19 cellular contexts compared by ENCODE assay signal in genomic region chr9:129001504-129002325, GRCh38. TPM values are rescaled to one million over a fixed set of nuclear protein-coding genes. Genes with fewer than 3 reads are reported as not detected.
DNase-seq lines count a peak whose midpoint lies in the region; ATAC-seq, FAIRE-seq and TF ChIP-seq lines count a peak whose summit lies in the region.
"Had no signal": no experiment of that assay in that cellular context is flagged by ENCODE, and none has a peak within 500 bp of the region (broad histone marks: within the 10 kb centered on the region; RNA-seq: fewer than 3 reads in every experiment).

No MANE protein-coding gene starts in this region.

- peak overlapping the region; percentile 28 for H2BK15ac ChIP-seq in mesenchymal stem cell (ENCODE audit: low read depth, poor library complexity, severe bottlenecking)

- no peak overlapping the region for H3K18ac ChIP-seq in mesenchymal stem cell (ENCODE audit: low read depth in 1 of 2, low read length in 2 of 2)

- H2BK5ac ChIP-seq in mesenchymal stem cell (ENCODE audit: low read depth, low read length, poor library complexity, severe bottlenecking), result no peak overlapping the region

- H3K36me3 ChIP-seq in bronchial epithelial cell (ENCODE audit: control insufficient read depth, insufficient read depth, low read length), result peaks cover 46% of the 10 kb centered on the region
- peaks cover 82 to 83% of the 10 kb centered on the region in 2 experiments for H3K36me3 ChIP-seq in mesenchymal stem cell (ENCODE audit: control insufficient read depth in 1 of 2, insufficient read depth in 2 of 2, low read depth in 1 of 2, low read length in 2 of 2)

- no peak overlapping the region for H3K4ac ChIP-seq in mesenchymal stem cell (ENCODE audit: low read depth in 1 of 2, low read length in 2 of 2)

- no peak overlapping the region for H4K91ac ChIP-seq in mesenchymal stem cell (ENCODE audit: low read length)

- no peak overlapping the region for H3K4me3 Mint-ChIP-seq in activated naive CD8-positive, alpha-beta T cell treated with anti-CD3 and anti-CD28 coated beads, Interleukin-2, amount 10 ng/mL, durations not matched to agents 7 days and 5 days
- H3K4me3 Mint-ChIP-seq in activated naive CD8-positive, alpha-beta T cell treated with anti-CD3 and anti-CD28 coated beads for 36 hours, result no peak overlapping the region
- H3K4me3 Mint-ChIP-seq in stimulated activated naive CD8-positive, alpha-beta T cell treated with anti-CD3 and anti-CD28 coated beads, Interleukin-15, amount 100 ng/mL, for 72 hours, result no peak overlapping the region
- H3K4me3 Mint-ChIP-seq: T-cell had no signal

- peaks cover 14% of the 10 kb centered on the region for H3K36me3 Mint-ChIP-seq in activated naive CD8-positive, alpha-beta T cell treated with anti-CD3 and anti-CD28 coated beads, Interleukin-2, amount 10 ng/mL, durations not matched to agents 7 days and 5 days
- H3K36me3 Mint-ChIP-seq in activated naive CD8-positive, alpha-beta T cell treated with anti-CD3 and anti-CD28 coated beads for 36 hours, result peaks cover 15% of the 10 kb centered on the region

- peak overlapping the region; percentile 9 for H3K27ac Mint-ChIP-seq in activated naive CD8-positive, alpha-beta T cell treated with anti-CD3 and anti-CD28 coated beads, Interleukin-2, amount 10 ng/mL, durations not matched to agents 7 days and 5 days
- no peak overlapping the region for H3K27ac Mint-ChIP-seq in activated naive CD8-positive, alpha-beta T cell treated with anti-CD3 and anti-CD28 coated beads for 36 hours
- H3K27ac Mint-ChIP-seq in stimulated activated naive CD8-positive, alpha-beta T cell treated with anti-CD3 and anti-CD28 coated beads, Interleukin-15, amount 100 ng/mL, for 72 hours, result peak overlapping the region; percentile 61 to 79

- no peak overlapping the region for H3K4me2 ChIP-seq in mesenchymal stem cell (ENCODE audit: low read length, poor library complexity, severe bottlenecking)

- 98% methylated on average over 10 of the region's 10 CpGs for whole genome bisulfite sequencing in mesenchymal stem cell

- H3K4me1 Mint-ChIP-seq in activated naive CD8-positive, alpha-beta T cell treated with anti-CD3 and anti-CD28 coated beads, Interleukin-2, amount 10 ng/mL, durations not matched to agents 7 days and 5 days, result peaks cover 3% of the 10 kb centered on the region
- no peaks in the 10 kb centered on the region for H3K4me1 Mint-ChIP-seq in activated naive CD8-positive, alpha-beta T cell treated with anti-CD3 and anti-CD28 coated beads for 36 hours
- peaks cover 4% of the 10 kb centered on the region for H3K4me1 Mint-ChIP-seq in stimulated activated naive CD8-positive, alpha-beta T cell treated with anti-CD3 and anti-CD28 coated beads, Interleukin-15, amount 100 ng/mL, for 72 hours

- peaks cover 3% of the 10 kb centered on the region for H3K79me1 ChIP-seq in mesenchymal stem cell (replicated peaks; ENCODE audit: low read length, poor library complexity, severe bottlenecking)

- H3K9me3 Mint-ChIP-seq in activated naive CD8-positive, alpha-beta T cell treated with anti-CD3 and anti-CD28 coated beads, Interleukin-2, amount 10 ng/mL, durations not matched to agents 7 days and 5 days, result no peaks in the 10 kb centered on the region
- no peaks in the 10 kb centered on the region for H3K9me3 Mint-ChIP-seq in activated naive CD8-positive, alpha-beta T cell treated with anti-CD3 and anti-CD28 coated beads for 36 hours
- H3K9me3 Mint-ChIP-seq in stimulated activated naive CD8-positive, alpha-beta T cell treated with anti-CD3 and anti-CD28 coated beads, Interleukin-15, amount 100 ng/mL, for 72 hours, result no peaks in the 10 kb centered on the region
- H3K9me3 Mint-ChIP-seq: T-cell had no signal

- no peak overlapping the region for H2BK12ac ChIP-seq in mesenchymal stem cell (ENCODE audit: low read length in 2 of 2)

- DNase-seq in activated naive CD8-positive, alpha-beta T cell treated with anti-CD3 and anti-CD28 coated beads, Interleukin-2, amount 10 ng/mL, durations not matched to agents 7 days and 5 days, result no peak
- DNase-seq in activated naive CD8-positive, alpha-beta T cell treated with anti-CD3 and anti-CD28 coated beads for 36 hours, result no peak
- DNase-seq in bronchial epithelial cell (ENCODE audit: low read depth), result no peak
- no peak for DNase-seq in mesenchymal stem cell
- DNase-seq in stimulated activated naive CD8-positive, alpha-beta T cell treated with anti-CD3 and anti-CD28 coated beads, Interleukin-15, amount 100 ng/mL, for 72 hours, result no peak
- DNase-seq in dedifferentiated amniotic fluid mesenchymal stem cell (ENCODE audit: extremely low spot score), result no peak
- DNase-seq: activated CD4-positive, alpha-beta T cell treated with anti-CD3 and anti-CD28 coated beads for 4 hours; activated CD8-positive, alpha-beta memory T cell treated with anti-CD3 and anti-CD28 coated beads, Interleukin-2, amount 50 U/mL, for 4 hours; central memory CD4-positive, alpha-beta T cell; H7; NCI-H1694 treated with DMSO at 0.1 percent for 48 hours; NCI-H526 treated with DMSO at 0.1 percent for 48 hours; occipital lobe; SJCRH30; stimulated activated CD4-positive, alpha-beta T cell treated with anti-CD3 and anti-CD28 coated beads, Interleukin-1b, Interleukin-23, amount 100 ng/mL, for 48 hours; T-cell had no signal

- H3K9ac ChIP-seq in mesenchymal stem cell (ENCODE audit: low read length), result no peak overlapping the region

- no peak overlapping the region for H3K14ac ChIP-seq in mesenchymal stem cell (ENCODE audit: low read length in 2 of 2)

- no peak overlapping the region for H2AK5ac ChIP-seq in mesenchymal stem cell (ENCODE audit: low read length, severe bottlenecking)

- H3K4me1 ChIP-seq in mesenchymal stem cell (ENCODE audit: control insufficient read depth, insufficient read depth, low read depth, low read length), result peaks cover 2% of the 10 kb centered on the region
- H3K4me1 ChIP-seq: SJCRH30 had no signal

- no peaks in the 10 kb centered on the region for H3K27me3 ChIP-seq in bronchial epithelial cell (ENCODE audit: control insufficient read depth, insufficient read depth, low read length)
- no peaks in the 10 kb centered on the region for H3K27me3 ChIP-seq in mesenchymal stem cell (ENCODE audit: control insufficient read depth in 1 of 2, insufficient read depth in 1 of 2, low read length in 2 of 2)
- H3K27me3 ChIP-seq: SJCRH30 had no signal

- H3K9me3 ChIP-seq in mesenchymal stem cell (ENCODE audit: control insufficient read depth, low read length), result no peaks in the 10 kb centered on the region
- H3K9me3 ChIP-seq: SJCRH30 had no signal

- no peak overlapping the region for H3K27ac ChIP-seq in mesenchymal stem cell (ENCODE audit: low read length, poor library complexity, severe bottlenecking)
- H3K27ac ChIP-seq: SJCRH30 had no signal

- no peak overlapping the region for H3K23ac ChIP-seq in mesenchymal stem cell (ENCODE audit: low read length in 2 of 2)

- H3K27me3 Mint-ChIP-seq in activated naive CD8-positive, alpha-beta T cell treated with anti-CD3 and anti-CD28 coated beads, Interleukin-2, amount 10 ng/mL, durations not matched to agents 7 days and 5 days, result no peaks in the 10 kb centered on the region
- H3K27me3 Mint-ChIP-seq in activated naive CD8-positive, alpha-beta T cell treated with anti-CD3 and anti-CD28 coated beads for 36 hours, result no peaks in the 10 kb centered on the region
- H3K27me3 Mint-ChIP-seq in stimulated activated naive CD8-positive, alpha-beta T cell treated with anti-CD3 and anti-CD28 coated beads, Interleukin-15, amount 100 ng/mL, for 72 hours, result no peaks in the 10 kb centered on the region
- H3K27me3 Mint-ChIP-seq: T-cell had no signal

- H3K4me3 ChIP-seq in bronchial epithelial cell (ENCODE audit: low read depth, low read length), result no peak overlapping the region
- H3K4me3 ChIP-seq in mesenchymal stem cell (ENCODE audit: insufficient read depth in 1 of 2, low read depth in 1 of 2, low read length in 2 of 2), result no peak overlapping the region
- H3K4me3 ChIP-seq: SJCRH30 had no signal

- no peak overlapping the region for H4K8ac ChIP-seq in mesenchymal stem cell (ENCODE audit: low read length)

- no peak for TF ChIP-seq CTCF in bronchial epithelial cell (IDR thresholded peaks at IDR 0.05; ENCODE audit: insufficient read depth, low read length, severe bottlenecking)

- H2AFZ ChIP-seq in mesenchymal stem cell (ENCODE audit: low read depth, low read length), result no peak overlapping the region

- ATAC-seq in activated naive CD8-positive, alpha-beta T cell treated with anti-CD3 and anti-CD28 coated beads, Interleukin-2, amount 10 ng/mL, durations not matched to agents 7 days and 5 days (ENCODE audit: low read depth), result no peak
- no peak for ATAC-seq in stimulated activated naive CD8-positive, alpha-beta T cell treated with anti-CD3 and anti-CD28 coated beads, Interleukin-15, amount 100 ng/mL, for 72 hours
- no peak for ATAC-seq in HG03457 (IDR thresholded peaks at IDR 0.05; ENCODE audit: unreplicated experiment)
- ATAC-seq: Panc1 had no signal

- POLR2A ChIA-PET in activated naive CD8-positive, alpha-beta T cell treated with anti-CD3 and anti-CD28 coated beads, Interleukin-2, amount 10 ng/mL, durations not matched to agents 7 days and 5 days (lab: Charles Lee), result no interaction called here

- peak; percentile 84 for FAIRE-seq in bronchial epithelial cell (lab: Jason Lieb, UNC)
- FAIRE-seq: astrocyte had no signal

- no peak overlapping the region for H2BK120ac ChIP-seq in mesenchymal stem cell (ENCODE audit: low read depth, low read length)

RNA-seq across cellular contexts. Expression of gene SH3GLB2, which starts 26.4 kb away (rescaled TPM):
- 100 to 1,000 TPM in 1 of 2 experiments, 10 to 100 TPM in 1; 98.7 to 104 TPM for total RNA-seq in activated naive CD8-positive, alpha-beta T cell treated with anti-CD3 and anti-CD28 coated beads, Interleukin-2, amount 10 ng/mL, durations not matched to agents 7 days and 5 days
- total RNA-seq in activated naive CD8-positive, alpha-beta T cell treated with anti-CD3 and anti-CD28 coated beads for 36 hours, result 10 to 100 TPM; 42.9 to 46.3 TPM
- total RNA-seq in bronchial epithelial cell, result 50.5 and 98.1 TPM in 2 replicates
- polyA plus RNA-seq in mesenchymal stem cell (2013, experiment 1 of 2), result 29.7 TPM
- polyA plus RNA-seq in mesenchymal stem cell (2013, experiment 2 of 2), result 30.5 TPM

RNA-seq across cellular contexts. Expression of gene MIGA2, which starts 34.7 kb away (rescaled TPM):
- 10 to 100 TPM; 62.1 to 66.0 TPM for total RNA-seq in activated naive CD8-positive, alpha-beta T cell treated with anti-CD3 and anti-CD28 coated beads, Interleukin-2, amount 10 ng/mL, durations not matched to agents 7 days and 5 days
- total RNA-seq in activated naive CD8-positive, alpha-beta T cell treated with anti-CD3 and anti-CD28 coated beads for 36 hours, result 10 to 100 TPM; 26.2 to 29.0 TPM
- 12.6 and 25.0 TPM in 2 replicates for total RNA-seq in bronchial epithelial cell
- 8.5 TPM for polyA plus RNA-seq in mesenchymal stem cell (2013, experiment 1 of 2)
- 8.1 TPM for polyA plus RNA-seq in mesenchymal stem cell (2013, experiment 2 of 2)

RNA-seq across cellular contexts. Expression of gene NUP188, which starts 54.2 kb away (rescaled TPM):
- total RNA-seq in activated naive CD8-positive, alpha-beta T cell treated with anti-CD3 and anti-CD28 coated beads, Interleukin-2, amount 10 ng/mL, durations not matched to agents 7 days and 5 days, result 10 to 100 TPM; 64.2 to 65.3 TPM
- 100 to 1,000 TPM; 128 to 130 TPM for total RNA-seq in activated naive CD8-positive, alpha-beta T cell treated with anti-CD3 and anti-CD28 coated beads for 36 hours
- 25.8 and 38.5 TPM in 2 replicates for total RNA-seq in bronchial epithelial cell
- 14.9 TPM for polyA plus RNA-seq in mesenchymal stem cell (2013, experiment 1 of 2)
- 14.6 TPM for polyA plus RNA-seq in mesenchymal stem cell (2013, experiment 2 of 2)

RNA-seq across cellular contexts. Expression of gene DOLK, which starts 54.3 kb away (rescaled TPM):
- total RNA-seq in activated naive CD8-positive, alpha-beta T cell treated with anti-CD3 and anti-CD28 coated beads, Interleukin-2, amount 10 ng/mL, durations not matched to agents 7 days and 5 days, result 1 to 10 TPM; 9.4 to 9.5 TPM
- total RNA-seq in activated naive CD8-positive, alpha-beta T cell treated with anti-CD3 and anti-CD28 coated beads for 36 hours, result 10 to 100 TPM; 10.1 to 11.3 TPM
- total RNA-seq in bronchial epithelial cell, result 22.6 and 24.6 TPM in 2 replicates
- 31.1 TPM for polyA plus RNA-seq in mesenchymal stem cell (2013, experiment 1 of 2)
- 31.0 TPM for polyA plus RNA-seq in mesenchymal stem cell (2013, experiment 2 of 2)
